ENCODE assay signal across 8 cellular contexts in the genomic region with DNA sequence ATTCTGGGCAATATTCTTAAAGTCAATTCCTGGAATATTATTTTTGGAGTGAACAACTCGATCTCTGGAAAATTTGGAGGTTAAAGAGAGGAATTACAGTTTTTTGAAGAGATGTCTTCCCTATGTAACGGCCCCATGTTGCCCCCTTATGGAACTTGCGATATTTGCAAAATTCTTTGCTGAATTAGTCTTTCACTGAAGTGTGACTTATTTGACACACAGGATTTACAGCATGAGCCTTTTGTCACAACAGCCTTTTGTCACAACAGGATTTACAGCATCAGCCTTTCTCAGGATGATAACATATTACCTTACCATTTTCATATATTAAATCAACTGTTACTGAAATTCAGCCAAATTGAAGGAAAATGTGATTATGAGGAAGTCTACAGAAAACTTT. TPM values are rescaled to one million over a fixed set of nuclear protein-coding genes. Genes with fewer than 3 reads are reported as not detected.
A peak's percentile ranks its signal among the peaks of the same experiment; 100 is the strongest.
DNase-seq lines count a peak whose midpoint lies in the region; ATAC-seq, FAIRE-seq and TF ChIP-seq lines count a peak whose summit lies in the region.

No MANE protein-coding gene starts in this region.

- no peak overlapping the region for H3K4me3 Mint-ChIP-seq in brain

- peaks cover 10% of the 10 kb centered on the region for H3K4me1 Mint-ChIP-seq in brain

- no peak overlapping the region for H3K4me2 ChIP-seq in HepG2 (ENCODE audit: low read depth, low read length)

- no peak overlapping the region for H2AFZ ChIP-seq in HepG2 (ENCODE audit: low read length)

- ATAC-seq in HepG2 (peak; percentile 62), GM21390 (IDR thresholded peaks at IDR 0.05; ENCODE audit: unreplicated experiment) (no peak)

- TF ChIP-seq RAD21 in HepG2 (CRISPR knock-in tag; IDR thresholded peaks at IDR 0.05) = peak; percentile 74; the same call in 1 of the 2 replicates

- CTCF ChIA-PET in HepG2 (lab: Yijun Ruan, JAX; ENCODE audit: low intra/inter-chr PET ratio, low total read pairs) = interaction anchor here (1.2 to 2.6 kb wide), 3 partner anchors 12 to 135 kb away, joined by 3 to 42 read pairs (median 12); no protein-coding TSS in a partner anchor

- no peaks in the 10 kb centered on the region for H3K27me3 Mint-ChIP-seq in brain

- in situ Hi-C loops in HepG2 (cut with HindIII; ENCODE audit: extremely low pct_ligation_motif_present, low pct_unique_long_range_greater_than_20kb) = loop anchor here (5.0 kb wide), 1 partner anchor 37 kb away; a partner anchor contains a TSS

- no peak overlapping the region for H3K27ac Mint-ChIP-seq in brain

- H3K27me3 ChIP-seq in HL-60 (ENCODE audit: insufficient read depth, poor library complexity, severe bottlenecking) (no peaks in the 10 kb centered on the region), HepG2 (ENCODE audit: control insufficient read depth in 1 of 2, insufficient read depth in 2 of 2, low read length in 2 of 2) (peaks cover 2 to 7% of the 10 kb centered on the region in 2 experiments; a peak in 2 of 5 replicates)

- H3K9me3 ChIP-seq in HepG2 (ENCODE audit: low read length) = no peaks in the 10 kb centered on the region

- H3K36me3 Mint-ChIP-seq in brain = no peaks in the 10 kb centered on the region

- POLR2A ChIA-PET in HepG2 (lab: Yijun Ruan, JAX) = no interaction called here

- no peak overlapping the region for H3K4me3 ChIP-seq in HL-60 (replicated peaks; ENCODE audit: insufficient read depth, low read length)
- H3K4me3 ChIP-seq in HepG2 (replicated peaks in 1 of 3; ENCODE audit: insufficient read depth in 1 of 3, low read depth in 2 of 3, low read length in 3 of 3) = no peak overlapping the region

- no peaks in the 10 kb centered on the region for H3K36me3 ChIP-seq in HepG2 (replicated peaks in 1 of 2; ENCODE audit: control insufficient read depth in 1 of 2, insufficient read depth in 2 of 2, low read length in 2 of 2)

- intact Hi-C loops in HepG2 (cut with micrococcal nuclease; ENCODE audit: unreplicated experiment) = loop anchor here (1.0 to 5.0 kb wide), 4 partner anchors 37 to 312 kb away; a partner anchor contains a TSS

- no peaks in the 10 kb centered on the region for H3K79me2 ChIP-seq in HepG2 (ENCODE audit: insufficient read depth, low read length)

- H4K20me1 ChIP-seq in HepG2 (ENCODE audit: insufficient read depth, low read length) = no peaks in the 10 kb centered on the region

- WGBS in HepG2 (ENCODE audit: low lambda C conversion rate) = 0% methylated on average over 3 of the region's 3 CpGs

- no peak for TF ChIP-seq POLR2A in HepG2 (IDR thresholded peaks at IDR 0.05; ENCODE audit: insufficient read depth in 1 of 2, low read depth in 2 of 2, low read length in 2 of 2)

- no peak for TF ChIP-seq EP300 in HepG2 (IDR thresholded peaks at IDR 0.05; ENCODE audit: low read depth in 2 of 2, low read length in 2 of 2)
- no peak for TF ChIP-seq EP300 in HepG2 (CRISPR knock-in tag; IDR thresholded peaks at IDR 0.05; ENCODE audit: borderline replicate concordance)

- no peak overlapping the region for H3K9ac ChIP-seq in HepG2 (ENCODE audit: insufficient read depth, low read depth, low read length)

- BruUV-seq in HepG2 (replicated peaks; lab: Mats Ljungman, UMichigan) = no TSS peak

- DNase-seq in stimulated activated CD4-positive, alpha-beta T cell treated with anti-CD3 and anti-CD28 coated beads, Interleukin-12 subunit alpha, Interleukin-12 subunit beta, amount 100 ng/mL, for 48 hours (ENCODE audit: low read depth in 2 of 3, low spot score in 1 of 3) = peak in 2 of 3 donors; percentile 8 to 24
- DNase-seq in stimulated activated CD4-positive, alpha-beta T cell treated with anti-CD3 and anti-CD28 coated beads, Interleukin-12 subunit alpha, Interleukin-12 subunit beta, amount 100 ng/mL, for 4 hours = no peak
- DNase-seq in HL-60 (ENCODE audit: low read depth in 1 of 2, low spot score in 1 of 2) (peak in 1 of 2 experiments; percentile 16), NOMO-1 treated with dmso at 0.1 percent for 144 hours (lab: John Stamatoyannopoulos, UW; ENCODE audit: unreplicated experiment) (peak; percentile 47), HepG2 (ENCODE audit: low spot score) (peak; percentile 55), DMS153 treated with DMSO at 0.1 percent for 48 hours (lab: John Stamatoyannopoulos, UW; ENCODE audit: unreplicated experiment) (no peak)

- H3K9me3 Mint-ChIP-seq in brain = peaks cover 0 to 5% (median 0%) of the 10 kb centered on the region in 5 experiments

- H3K4me1 ChIP-seq in HepG2 (ENCODE audit: insufficient read depth, low read length) = peaks cover 77% of the 10 kb centered on the region

- TF ChIP-seq CTCF in HL-60 (IDR thresholded peaks at IDR 0.05; ENCODE audit: insufficient read depth, low read length) = peak; percentile 14
- TF ChIP-seq CTCF in brain (conservative IDR thresholded peaks at IDR 0.05) = peak; percentile 68 to 72
- TF ChIP-seq CTCF in HepG2 (CRISPR knock-in tag; IDR thresholded peaks at IDR 0.05) = peak; percentile 77

- H3K27ac ChIP-seq in HL-60 (replicated peaks) (no peak overlapping the region), HepG2 (ENCODE audit: extremely low read length, insufficient read depth, low read length) (no peak overlapping the region)

- peak; percentile 86 for FAIRE-seq in HepG2 (lab: Jason Lieb, UNC)

TF ChIP-seq in HepG2, 621 proteins besides CTCF, POLR2A, EP300 and RAD21 (continues in another document):
- TF ChIP-seq, protein P1, sequence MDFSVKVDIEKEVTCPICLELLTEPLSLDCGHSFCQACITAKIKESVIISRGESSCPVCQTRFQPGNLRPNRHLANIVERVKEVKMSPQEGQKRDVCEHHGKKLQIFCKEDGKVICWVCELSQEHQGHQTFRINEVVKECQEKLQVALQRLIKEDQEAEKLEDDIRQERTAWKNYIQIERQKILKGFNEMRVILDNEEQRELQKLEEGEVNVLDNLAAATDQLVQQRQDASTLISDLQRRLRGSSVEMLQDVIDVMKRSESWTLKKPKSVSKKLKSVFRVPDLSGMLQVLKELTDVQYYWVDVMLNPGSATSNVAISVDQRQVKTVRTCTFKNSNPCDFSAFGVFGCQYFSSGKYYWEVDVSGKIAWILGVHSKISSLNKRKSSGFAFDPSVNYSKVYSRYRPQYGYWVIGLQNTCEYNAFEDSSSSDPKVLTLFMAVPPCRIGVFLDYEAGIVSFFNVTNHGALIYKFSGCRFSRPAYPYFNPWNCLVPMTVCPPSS (IDR thresholded peaks at IDR 0.05) = no peak
- TF ChIP-seq EEA1 (CRISPR knock-in tag; IDR thresholded peaks at IDR 0.05; ENCODE audit: borderline replicate concordance) (no peak), ZNF562 (CRISPR knock-in tag; IDR thresholded peaks at IDR 0.05; ENCODE audit: borderline replicate concordance) (no peak), MAFF (IDR thresholded peaks at IDR 0.05; ENCODE audit: low read depth, low read length) (peak; percentile 49), MAFK (conservative IDR thresholded peaks at IDR 0.05 in 1 of 2, IDR thresholded peaks at IDR 0.05 in 1 of 2; ENCODE audit: low read length in 2 of 2) (peak; percentile 21 to 30; a peak in 2 of 4 replicates)
- TF ChIP-seq, protein P2, sequence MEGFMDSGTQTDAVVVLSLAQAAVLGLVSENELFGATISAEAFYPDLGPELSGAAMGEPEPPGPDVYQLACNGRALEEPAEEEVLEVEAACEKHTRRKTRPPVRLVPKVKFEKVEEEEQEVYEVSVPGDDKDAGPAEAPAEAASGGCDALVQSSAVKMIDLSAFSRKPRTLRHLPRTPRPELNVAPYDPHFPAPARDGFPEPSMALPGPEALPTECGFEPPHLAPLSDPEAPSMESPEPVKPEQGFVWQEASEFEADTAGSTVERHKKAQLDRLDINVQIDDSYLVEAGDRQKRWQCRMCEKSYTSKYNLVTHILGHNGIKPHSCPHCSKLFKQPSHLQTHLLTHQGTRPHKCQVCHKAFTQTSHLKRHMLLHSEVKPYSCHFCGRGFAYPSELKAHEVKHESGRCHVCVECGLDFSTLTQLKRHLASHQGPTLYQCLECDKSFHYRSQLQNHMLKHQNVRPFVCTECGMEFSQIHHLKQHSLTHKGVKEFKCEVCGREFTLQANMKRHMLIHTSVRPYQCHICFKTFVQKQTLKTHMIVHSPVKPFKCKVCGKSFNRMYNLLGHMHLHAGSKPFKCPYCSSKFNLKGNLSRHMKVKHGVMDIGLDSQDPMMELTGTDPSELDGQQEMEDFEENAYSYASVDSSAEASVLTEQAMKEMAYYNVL (CRISPR knock-in tag; IDR thresholded peaks at IDR 0.05; ENCODE audit: borderline replicate concordance) = no peak

RNA-seq across cellular contexts. Expression of a gene that starts 37.8 kb away (rescaled TPM):
- polyA plus RNA-seq in brain (ENCODE audit: insufficient read depth, low read depth, low replicate concordance) = 0.88 TPM
- 0.51 and 0.84 TPM in 2 replicates for total RNA-seq in HepG2 (2016; rRNA removed; fragmentation: Illumina TruSeq; extraction: Trizol)
- not detected in 2 replicates for total RNA-seq in HepG2 (2016; cell fraction: cytosol; rRNA removed; fragmentation: Illumina TruSeq; extraction: Trizol; ENCODE audit: low read depth)
- total RNA-seq in HepG2 (2016; cell fraction: insoluble cytoplasmic fraction; rRNA removed; fragmentation: Illumina TruSeq; extraction: Trizol) = 0.25 and 0.37 TPM in 2 replicates
- total RNA-seq in HepG2 (2016; cell fraction: membrane; rRNA removed; fragmentation: Illumina TruSeq; extraction: Trizol) = 0.59 and 1.9 TPM in 2 replicates
- total RNA-seq in HepG2 (2016; cell fraction: nucleus; rRNA removed; fragmentation: Illumina TruSeq; extraction: Trizol) = 0.28 TPM in 1 of 2 replicates, not detected in the other
- 2.4 and 4.2 TPM in 2 replicates for polyA plus RNA-seq in HepG2 (2011; rRNA removed)
- polyA plus RNA-seq in HepG2 (2011; cell fraction: cytosol; rRNA removed) = 0.42 and 0.58 TPM in 2 replicates
- polyA plus RNA-seq in HepG2 (2011; cell fraction: nucleus; rRNA removed) = 0.19 and 0.39 TPM in 2 replicates
- polyA plus RNA-seq in HepG2 (2012) = 0.05 and 0.32 TPM in 2 replicates
- 0.10 and 0.24 TPM in 2 replicates for polyA plus RNA-seq in HepG2 (2016; cell fraction: cytosol; fragmentation: Illumina TruSeq; extraction: Trizol; ENCODE audit: low read depth)
- 0.10 and 0.25 TPM in 2 replicates for polyA plus RNA-seq in HepG2 (2016; cell fraction: insoluble cytoplasmic fraction; fragmentation: Illumina TruSeq; extraction: Trizol; ENCODE audit: low read depth)
- 0.56 and 0.58 TPM in 2 replicates for polyA plus RNA-seq in HepG2 (2016; cell fraction: membrane; fragmentation: Illumina TruSeq; extraction: Trizol; ENCODE audit: low read depth)
- 0.29 and 1.9 TPM in 2 replicates for polyA plus RNA-seq in HepG2 (2016; cell fraction: nucleus; fragmentation: Illumina TruSeq; extraction: Trizol; ENCODE audit: insufficient read depth, low read depth)
- polyA minus RNA-seq in HepG2 (2011; rRNA and poly(A)+ RNA removed; ENCODE audit: low replicate concordance) = 0.12 TPM in 1 of 2 replicates, not detected in the other
- polyA minus RNA-seq in HepG2 (2011; cell fraction: cytosol; rRNA and poly(A)+ RNA removed) = not detected in 2 replicates
- polyA minus RNA-seq in HepG2 (2011; cell fraction: nucleus; rRNA and poly(A)+ RNA removed) = 2.4 and 4.0 TPM in 2 replicates

Comparison
In these comparisons a context has a peak if more than half of its experiments do, and no peak if none do; other contexts are left out.
1. DNase-seq: peak in stimulated activated CD4-positive, alpha-beta T cell treated with anti-CD3 and anti-CD28 coated beads, Interleukin-12 subunit alpha, Interleukin-12 subunit beta, amount 100 ng/mL, for 48 hours (2 of 3), NOMO-1 treated with dmso at 0.1 percent for 144 hours (single experiment) and HepG2 (single experiment); none in stimulated activated CD4-positive, alpha-beta T cell treated with anti-CD3 and anti-CD28 coated beads, Interleukin-12 subunit alpha, Interleukin-12 subunit beta, amount 100 ng/mL, for 4 hours (single experiment) and DMS153 treated with DMSO at 0.1 percent for 48 hours (single experiment).
2. CTCF ChIP-seq: peak in every context shown above with its lines; median percentile 77 in HepG2; 70 in brain; 14 in HL-60.